10 cellular contexts compared by ENCODE assay signal in genomic region chr6:21348462-21349195, GRCh38.
DNase-seq lines count a peak whose midpoint lies in the region; ATAC-seq, FAIRE-seq and TF ChIP-seq lines count a peak whose summit lies in the region.
"Had no signal": no experiment of that assay in that cellular context is flagged by ENCODE, and none has a peak within 500 bp of the region (broad histone marks: within the 10 kb centered on the region; RNA-seq: fewer than 3 reads in every experiment).

No MANE protein-coding gene starts in this region.

- H2BK15ac ChIP-seq in H1 (ENCODE audit: low read length): no peak overlapping the region

- peak overlapping the region; percentile 10; the same call in 1 of the 2 replicates for H3K18ac ChIP-seq in H1 (ENCODE audit: extremely low read depth, low read length)

- H3K9ac ChIP-seq in H1 (replicated peaks in 1 of 4; ENCODE audit: extremely low read depth in 1 of 4, low read depth in 3 of 4, low read length in 3 of 4): no peak overlapping the region

- H3K4me1 Mint-ChIP-seq in nephron: peaks cover 22% of the 10 kb centered on the region
- H3K4me1 Mint-ChIP-seq in CD4-positive, alpha-beta memory T cell: no peaks in the 10 kb centered on the region
- H3K4me1 Mint-ChIP-seq: activated naive CD4-positive, alpha-beta T cell treated with anti-CD3 and anti-CD28 coated beads, Interleukin-2, amount 50 U/mL, for 24 hours had no signal

- H3K4me2 ChIP-seq in H1 (ENCODE audit: insufficient read depth in 1 of 2, low read depth in 2 of 2, low read length in 2 of 2): no peak overlapping the region

- peaks cover 13% of the 10 kb centered on the region for H3K27me3 Mint-ChIP-seq in nephron (ENCODE audit: low read depth)
- H3K27me3 Mint-ChIP-seq in CD4-positive, alpha-beta memory T cell: no peaks in the 10 kb centered on the region

- no peaks in the 10 kb centered on the region for H3K36me3 Mint-ChIP-seq in nephron (ENCODE audit: low read depth)
- H3K36me3 Mint-ChIP-seq in CD4-positive, alpha-beta memory T cell: no peaks in the 10 kb centered on the region
- H3K36me3 Mint-ChIP-seq: activated naive CD4-positive, alpha-beta T cell treated with anti-CD3 and anti-CD28 coated beads, Interleukin-2, amount 50 U/mL, for 24 hours had no signal

- H4K91ac ChIP-seq in H1 (replicated peaks; ENCODE audit: insufficient read length, low read length): no peak overlapping the region

- no peak overlapping the region for H2BK20ac ChIP-seq in H1 (ENCODE audit: low read length)

- ATAC-seq in HG02973 (IDR thresholded peaks at IDR 0.05; ENCODE audit: unreplicated experiment): no peak

- 0 out of 2 replicates have a peak overlapping the region, but pooled peaks have one; percentile 62 for H2BK5ac ChIP-seq in H1 (ENCODE audit: low read depth, low read length)

- POLR2A ChIA-PET in H1 (lab: Charles Lee; ENCODE audit: partially characterized antibody): no interaction called here
- POLR2A ChIA-PET in CD4-positive, alpha-beta memory T cell (lab: Charles Lee; ENCODE audit: partially characterized antibody): no interaction called here

- peaks cover 2% of the 10 kb centered on the region for H3K9me3 Mint-ChIP-seq in nephron
- H3K9me3 Mint-ChIP-seq in CD4-positive, alpha-beta memory T cell: peaks cover 0 to 3% (median 0%) of the 10 kb centered on the region in 8 donors
- H3K9me3 Mint-ChIP-seq: activated naive CD4-positive, alpha-beta T cell treated with anti-CD3 and anti-CD28 coated beads, Interleukin-2, amount 50 U/mL, for 24 hours had no signal

- peaks cover 0 to 5% (median 2%) of the 10 kb centered on the region in 4 experiments; a peak in 5 of 7 replicates for H3K4me1 ChIP-seq in H1 (replicated peaks in 1 of 4; ENCODE audit: control insufficient read depth in 3 of 4, insufficient read depth in 4 of 4, low read length in 3 of 4)
- no peaks in the 10 kb centered on the region for H3K4me1 ChIP-seq in CD4-positive, alpha-beta memory T cell (ENCODE audit: insufficient read depth, low read length)

- peak overlapping the region; percentile 9 to 54 (median 35) for H3K4me3 Mint-ChIP-seq in nephron
- H3K4me3 Mint-ChIP-seq in CD4-positive, alpha-beta memory T cell: no peak overlapping the region
- H3K4me3 Mint-ChIP-seq: activated naive CD4-positive, alpha-beta T cell treated with anti-CD3 and anti-CD28 coated beads, Interleukin-2, amount 50 U/mL, for 24 hours had no signal

- CTCF ChIA-PET in H1 (lab: Charles Lee; ENCODE audit: partially characterized antibody): interaction anchor here (0.6 kb wide), 1 partner anchor 188 kb away, joined by 3 read pairs; no protein-coding TSS in a partner anchor
- CTCF ChIA-PET in CD4-positive, alpha-beta memory T cell (lab: Charles Lee; ENCODE audit: partially characterized antibody): no interaction called here

- 71% methylated on average over 7 of the region's 7 CpGs; no CpG with 5 or more reads in 1 of the 2 experiments for WGBS in H1 (ENCODE audit: extremely low coverage in 1 of 2, insufficient coverage in 1 of 2, insufficient read length in 1 of 2, insufficient replicate concordance in 2 of 2, low coverage in 1 of 2, low lambda C conversion rate in 2 of 2, missing lambda C conversion rate in 1 of 2), 2 experiments

- TF ChIP-seq EP300 in H1 (IDR thresholded peaks at IDR 0.05; ENCODE audit: borderline replicate concordance in 1 of 2, low read depth in 2 of 2, low read length in 2 of 2): no peak

- H3K27me3 ChIP-seq in H1 (replicated peaks in 1 of 4; ENCODE audit: control insufficient read depth in 3 of 4, extremely low read depth in 1 of 4, insufficient read depth in 3 of 4, low read length in 3 of 4): no peaks in the 10 kb centered on the region
- no peaks in the 10 kb centered on the region for H3K27me3 ChIP-seq in CD4-positive, alpha-beta memory T cell (ENCODE audit: insufficient read depth, low read length)

- H3K36me3 ChIP-seq in H1 (ENCODE audit: control insufficient read depth in 2 of 4, insufficient read depth in 4 of 4, low read length in 3 of 4): no peaks in the 10 kb centered on the region
- no peaks in the 10 kb centered on the region for H3K36me3 ChIP-seq in CD4-positive, alpha-beta memory T cell (ENCODE audit: insufficient read depth, low read length)

- peak overlapping the region; percentile 86 to 96 (median 91) for H3K27ac Mint-ChIP-seq in nephron
- no peak overlapping the region for H3K27ac Mint-ChIP-seq in CD4-positive, alpha-beta memory T cell
- H3K27ac Mint-ChIP-seq: activated naive CD4-positive, alpha-beta T cell treated with anti-CD3 and anti-CD28 coated beads, Interleukin-2, amount 50 U/mL, for 24 hours had no signal

- TF ChIP-seq CTCF in AG10803 (conservative IDR thresholded peaks at IDR 0.05; ENCODE audit: low read length): no peak
- no peak for TF ChIP-seq CTCF in H1 (IDR thresholded peaks at IDR 0.05; ENCODE audit: control extremely low read depth in 1 of 3, insufficient read depth in 1 of 3, low read depth in 1 of 3, low read length in 3 of 3)
- TF ChIP-seq CTCF in nephron (IDR thresholded peaks at IDR 0.05; ENCODE audit: unreplicated experiment in 3 of 3): no peak

- H2AFZ ChIP-seq in H1 (ENCODE audit: low read length): peak overlapping the region; percentile 28

- no peaks in the 10 kb centered on the region for H3K9me3 ChIP-seq in H1 (ENCODE audit: insufficient read depth in 2 of 2, low read depth in 1 of 2, low read length in 1 of 2)
- H3K9me3 ChIP-seq in CD4-positive, alpha-beta memory T cell (ENCODE audit: control insufficient read depth in 1 of 2, low read length in 2 of 2): no peaks in the 10 kb centered on the region

- no peak for TF ChIP-seq RAD21 in H1 (IDR thresholded peaks at IDR 0.05 in 1 of 2, conservative IDR thresholded peaks at IDR 0.05 in 1 of 2; ENCODE audit: low read depth in 2 of 2, low read length in 2 of 2)

- no peak overlapping the region for H4K5ac ChIP-seq in H1 (ENCODE audit: insufficient read length, low read depth, low read length)

- H2BK120ac ChIP-seq in H1 (replicated peaks; ENCODE audit: low read depth, low read length): no peak overlapping the region

- no peak overlapping the region for H2BK12ac ChIP-seq in H1 (ENCODE audit: low read depth, low read length)

- peak; percentile 29 for DNase-seq in AG10803 (ENCODE audit: low read depth)
- DNase-seq in NCI-H187 (lab: John Stamatoyannopoulos, UW): peak; percentile 17 to 47
- DNase-seq in H1 (ENCODE audit: low read depth in 1 of 2, low spot score in 2 of 2): peak in 1 of 2 experiments; percentile 51
- DNase-seq in COR-L47 (lab: John Stamatoyannopoulos, UW): no peak
- DNase-seq in CD4-positive, alpha-beta memory T cell: no peak
- DNase-seq in SIG-M5 treated with dmso at 0.1 percent for 504 hours (lab: John Stamatoyannopoulos, UW; ENCODE audit: unreplicated experiment): no peak

- H4K8ac ChIP-seq in H1 (ENCODE audit: extremely low read depth, insufficient read depth, low read length): no peak overlapping the region

- intact Hi-C loops in CD4-positive, alpha-beta memory T cell (cut with micrococcal nuclease): no loop called here

- H3K23me2 ChIP-seq in H1 (ENCODE audit: low read depth, low read length): no peaks in the 10 kb centered on the region

- TF ChIP-seq POLR2A in H1 (IDR thresholded peaks at IDR 0.05; ENCODE audit: control extremely low read depth in 1 of 2, low read depth in 2 of 2, low read length in 2 of 2): no peak

- no peaks in the 10 kb centered on the region for H4K20me1 ChIP-seq in H1 (replicated peaks in 1 of 2; ENCODE audit: control insufficient read depth in 1 of 2, insufficient read depth in 2 of 2, low read length in 2 of 2)

- no peak overlapping the region for H3K56ac ChIP-seq in H1 (replicated peaks; ENCODE audit: insufficient read length, low read depth, low read length)

- H3K79me2 ChIP-seq in H1 (ENCODE audit: control insufficient read depth in 1 of 2, insufficient read depth in 2 of 2, low read length in 2 of 2): no peaks in the 10 kb centered on the region

- no peak overlapping the region for H2AK5ac ChIP-seq in H1 (ENCODE audit: low read depth, low read length)

- FAIRE-seq in H1 (lab: Jason Lieb, UNC): no peak
- FAIRE-seq: islet of Langerhans had no signal

- no peak overlapping the region for H3K27ac ChIP-seq in H1 (ENCODE audit: low read depth, low read length)
- no peak overlapping the region for H3K27ac ChIP-seq in CD4-positive, alpha-beta memory T cell (ENCODE audit: low read depth, low read length)

- H3K4me3 ChIP-seq in AG10803 (ENCODE audit: low read length) (no peak overlapping the region), H1 (ENCODE audit: extremely low read depth in 1 of 4, insufficient read depth in 2 of 4, low read depth in 3 of 4, low read length in 4 of 4) (no peak overlapping the region)
- no peak overlapping the region for H3K4me3 ChIP-seq in CD4-positive, alpha-beta memory T cell (ENCODE audit: low read length in 2 of 2)

- H3K14ac ChIP-seq in H1 (ENCODE audit: insufficient read length): no peak overlapping the region

- no peak overlapping the region for H3K4ac ChIP-seq in H1 (replicated peaks; ENCODE audit: insufficient read length, low read depth, low read length)

- no peaks in the 10 kb centered on the region for H3K79me1 ChIP-seq in H1 (ENCODE audit: low read depth, low read length)

- H3K23ac ChIP-seq in H1 (ENCODE audit: insufficient read length): no peak overlapping the region

TF ChIP-seq in H1, 55 proteins besides CTCF, POLR2A, EP300 and RAD21:
- TF ChIP-seq MAX (IDR thresholded peaks at IDR 0.05) (no peak), MAFK (IDR thresholded peaks at IDR 0.05; ENCODE audit: low read depth, low read length) (no peak), BACH1 (IDR thresholded peaks at IDR 0.05; ENCODE audit: low read length) (no peak), CEBPB (IDR thresholded peaks at IDR 0.05; ENCODE audit: low read depth, low read length) (no peak), ZNF274 (IDR thresholded peaks at IDR 0.05; ENCODE audit: borderline replicate concordance, extremely low read depth, low read length) (no peak), TEAD4 (IDR thresholded peaks at IDR 0.05; ENCODE audit: low read depth, low read length) (no peak), SIN3A (conservative IDR thresholded peaks at IDR 0.05 in 1 of 2, IDR thresholded peaks at IDR 0.05 in 1 of 2; ENCODE audit: low read depth in 1 of 2, low read length in 2 of 2) (no peak), CHD1 (IDR thresholded peaks at IDR 0.05; ENCODE audit: low read depth, low read length) (no peak), CREB1 (IDR thresholded peaks at IDR 0.05) (no peak), TAF7 (optimal IDR thresholded peaks at IDR 0.05; ENCODE audit: borderline replicate concordance, low read depth, low read length) (no peak), BCL11A (IDR thresholded peaks at IDR 0.05; ENCODE audit: low read depth in 2 of 2, low read length in 2 of 2) (no peak)

Comparison
In these comparisons a context has a peak if more than half of its experiments do, and no peak if none do; other contexts are left out.
1. DNase-seq: peak in AG10803 (single experiment) and NCI-H187 (2 of 2); none in COR-L47 (single experiment), CD4-positive, alpha-beta memory T cell (0 of 5) and SIG-M5 treated with dmso at 0.1 percent for 504 hours (single experiment).
2. H3K27ac Mint-ChIP-seq: peak in nephron (3 of 3); none in CD4-positive, alpha-beta memory T cell (0 of 7).
3. H3K4me3 Mint-ChIP-seq: peak in nephron (3 of 3); none in CD4-positive, alpha-beta memory T cell (0 of 8).